7 cellular contexts compared by ENCODE assay signal in the genomic region with DNA sequence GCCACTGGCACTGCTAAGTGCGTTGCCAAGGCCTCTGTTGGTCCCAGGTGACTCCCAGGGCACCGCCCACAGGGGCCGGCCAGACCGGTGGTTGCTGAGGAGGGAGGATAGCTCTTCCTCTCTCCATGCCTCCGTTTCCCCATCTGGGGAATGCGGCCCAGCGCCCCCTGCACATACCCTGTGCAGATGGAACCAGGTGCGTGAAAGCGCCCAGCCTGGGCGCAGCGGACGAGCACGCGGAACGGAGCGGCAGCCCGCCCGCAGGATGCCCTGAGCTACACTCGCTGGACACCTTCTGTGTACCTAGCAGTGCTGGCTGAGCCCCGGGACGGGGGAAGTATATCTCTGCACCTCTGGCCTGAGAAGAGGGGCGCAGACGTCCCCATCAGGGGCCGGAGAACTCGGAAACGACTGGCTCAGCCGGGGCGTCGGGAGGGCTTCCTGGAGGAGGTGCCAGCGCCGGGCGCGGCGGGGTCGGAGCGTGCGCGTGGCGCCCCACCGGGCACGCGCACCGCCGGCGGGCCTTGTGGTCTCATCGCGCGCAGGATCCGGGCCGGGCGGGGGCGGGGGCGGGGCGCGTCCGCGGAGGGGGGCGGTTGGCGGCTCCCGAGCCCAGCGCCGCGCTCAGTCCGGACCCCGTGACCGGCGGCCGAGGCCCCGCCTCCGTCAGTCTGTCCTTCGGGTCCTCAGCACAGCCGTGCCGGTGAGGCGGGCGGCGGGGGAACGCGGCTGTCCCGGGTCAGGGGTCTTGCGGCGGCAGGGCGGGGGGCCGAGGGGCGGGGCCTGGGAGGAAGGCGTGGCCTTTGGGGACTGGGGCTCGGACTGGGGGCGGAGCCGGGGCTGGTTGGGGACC. TPM values are rescaled to one million over a fixed set of nuclear protein-coding genes. Genes with fewer than 3 reads are reported as not detected.
A peak's percentile ranks its signal among the peaks of the same experiment; 100 is the strongest.
DNase-seq lines count a peak whose midpoint lies in the region; ATAC-seq and TF ChIP-seq lines count a peak whose summit lies in the region.

CCDC78 (minus strand) TSS at position 6 of the 853 bp plus-strand sequence. CDS start 76 bp downstream, outside the sequence.
HAGHL (plus strand) TSS at position 669 of the 853 bp plus-strand sequence. CDS start 404 bp downstream, outside the sequence.

- no peaks in the 10 kb centered on the region for H3K4me1 Mint-ChIP-seq in activated CD4-positive, alpha-beta T cell treated with anti-CD3 and anti-CD28 coated beads, Interleukin-2, amount 10 ng/mL, durations not matched to agents 24 days and 14 days

- peaks cover 3% of the 10 kb centered on the region for H3K27me3 Mint-ChIP-seq in activated CD4-positive, alpha-beta T cell treated with anti-CD3 and anti-CD28 coated beads, Interleukin-2, amount 10 ng/mL, durations not matched to agents 24 days and 14 days

- H3K4me3 ChIP-seq in GM12865 (ENCODE audit: low read depth, low read length): peak within 1 kb of the TSS; percentile 78
- no peak within 1 kb of the TSS for H3K4me3 ChIP-seq in KMS-11 (IDR thresholded peaks at IDR 0.05; ENCODE audit: insufficient read depth, low read depth, low read length)
- H3K4me3 ChIP-seq in duodenal mucosa (ENCODE audit: low read depth in 1 of 2, low read length in 2 of 2): peak within 1 kb of the TSS; percentile 59 to 61

- no peaks in the 10 kb centered on the region for H3K36me3 ChIP-seq in KMS-11 (ENCODE audit: insufficient read depth)
- peaks cover 0 to 4% of the 10 kb centered on the region in 2 donors for H3K36me3 ChIP-seq in duodenal mucosa (ENCODE audit: control insufficient read depth in 1 of 2, insufficient read depth in 2 of 2, low read length in 2 of 2)

- intact Hi-C loops in activated CD4-positive, alpha-beta T cell treated with anti-CD3 and anti-CD28 coated beads, Interleukin-2, amount 10 ng/mL, durations not matched to agents 24 days and 14 days (cut with micrococcal nuclease): loop anchor here (5.0 kb wide), 1 partner anchor 44 kb away; the partner anchor contains the start of genes JMJD8 and STUB1

- H3K9me3 Mint-ChIP-seq in activated CD4-positive, alpha-beta T cell treated with anti-CD3 and anti-CD28 coated beads, Interleukin-2, amount 10 ng/mL, durations not matched to agents 24 days and 14 days: no peaks in the 10 kb centered on the region

- peak within 1 kb of the TSS; percentile 48 for H3K27ac Mint-ChIP-seq in activated CD4-positive, alpha-beta T cell treated with anti-CD3 and anti-CD28 coated beads, Interleukin-2, amount 10 ng/mL, durations not matched to agents 24 days and 14 days

- no peak for TF ChIP-seq CTCF in GM12865 (IDR thresholded peaks at IDR 0.05; ENCODE audit: insufficient read depth, low read depth, low read length, missing control alignments)
- TF ChIP-seq CTCF in KMS-11 (conservative IDR thresholded peaks at IDR 0.05; ENCODE audit: low read depth, low read length): no peak

- no peaks in the 10 kb centered on the region for H3K36me3 Mint-ChIP-seq in activated CD4-positive, alpha-beta T cell treated with anti-CD3 and anti-CD28 coated beads, Interleukin-2, amount 10 ng/mL, durations not matched to agents 24 days and 14 days (ENCODE audit: low read depth)

- peak within 1 kb of the TSS; percentile 86 for H3K9ac ChIP-seq in KMS-11
- peak within 1 kb of the TSS in 1 of 2 donors; percentile 18 for H3K9ac ChIP-seq in duodenal mucosa (ENCODE audit: low read depth in 1 of 2, low read length in 2 of 2)

- H2AFZ ChIP-seq in KMS-11 (ENCODE audit: low read depth): peak within 1 kb of the TSS; percentile 61

- H3K4me2 ChIP-seq in KMS-11: peak within 1 kb of the TSS; percentile 98

- DNase-seq in GM12865 (ENCODE audit: low read depth): peak; percentile 79
- peak; percentile 87 for DNase-seq in activated CD4-positive, alpha-beta T cell treated with anti-CD3 and anti-CD28 coated beads, Interleukin-2, amount 10 ng/mL, durations not matched to agents 24 days and 14 days
- peak; percentile 60 for DNase-seq in medulla oblongata (ENCODE audit: extremely low spot score)
- peak; percentile 83 for DNase-seq in stimulated activated CD8-positive, alpha-beta memory T cell treated with anti-CD3 and anti-CD28 coated beads, Interleukin-4, amount 100 ng/mL, for 48 hours

- no peaks in the 10 kb centered on the region for H3K79me2 ChIP-seq in KMS-11 (ENCODE audit: insufficient read depth, low read depth)

- H3K4me1 ChIP-seq in KMS-11 (ENCODE audit: low read depth, poor library complexity, severe bottlenecking) (peaks cover 41% of the 10 kb centered on the region), duodenal mucosa (ENCODE audit: control insufficient read depth in 1 of 2, insufficient read depth in 2 of 2, low read length in 2 of 2) (peaks cover 0 to 22% of the 10 kb centered on the region in 2 donors)

- no peaks in the 10 kb centered on the region for H4K20me1 ChIP-seq in KMS-11 (ENCODE audit: insufficient read depth)

- H3K9me3 ChIP-seq in duodenal mucosa (ENCODE audit: control insufficient read depth in 1 of 2, low read length in 2 of 2): no peaks in the 10 kb centered on the region

- peak within 1 kb of the TSS; percentile 55 for H3K27ac ChIP-seq in KMS-11
- H3K27ac ChIP-seq in duodenal mucosa (ENCODE audit: low read depth, low read length): no peak within 1 kb of the TSS

- peak within 1 kb of the TSS; percentile 75 for H3K4me3 Mint-ChIP-seq in activated CD4-positive, alpha-beta T cell treated with anti-CD3 and anti-CD28 coated beads, Interleukin-2, amount 10 ng/mL, durations not matched to agents 24 days and 14 days

- no peaks in the 10 kb centered on the region for H3K27me3 ChIP-seq in KMS-11 (ENCODE audit: insufficient read depth, low read depth)
- peaks cover 15 to 22% of the 10 kb centered on the region in 2 donors for H3K27me3 ChIP-seq in duodenal mucosa (ENCODE audit: control insufficient read depth in 1 of 2, insufficient read depth in 2 of 2, low read length in 2 of 2)

- ATAC-seq in GM18502 (IDR thresholded peaks at IDR 0.05; ENCODE audit: poor library complexity, unreplicated experiment): no peak

RNA-seq across cellular contexts. Expression of gene CCDC78, which starts in this region (rescaled TPM):
- total RNA-seq in activated CD4-positive, alpha-beta T cell treated with anti-CD3 and anti-CD28 coated beads, Interleukin-2, amount 10 ng/mL, durations not matched to agents 24 days and 14 days: 6.9 and 8.0 TPM in 2 replicates

RNA-seq across cellular contexts. Expression of gene HAGHL, which starts in this region (rescaled TPM):
- 13.1 and 20.9 TPM in 2 replicates for total RNA-seq in activated CD4-positive, alpha-beta T cell treated with anti-CD3 and anti-CD28 coated beads, Interleukin-2, amount 10 ng/mL, durations not matched to agents 24 days and 14 days
